Comparison of ENCODE assay signal across 10 cellular contexts in genomic region chr5:111997308-111998159, GRCh38.
DNase-seq lines count a peak whose midpoint lies in the region; ATAC-seq and TF ChIP-seq lines count a peak whose summit lies in the region.
"Had no signal": no experiment of that assay in that cellular context is flagged by ENCODE, and none has a peak within 500 bp of the region (broad histone marks: within the 10 kb centered on the region; RNA-seq: fewer than 3 reads in every experiment).

No MANE protein-coding gene starts in this region.

- no peak overlapping the region for H3K4me3 ChIP-seq in left lung
- H3K4me3 ChIP-seq in dorsolateral prefrontal cortex: no peak overlapping the region

- H3K9me3 ChIP-seq in left lung: no peaks in the 10 kb centered on the region

- intact Hi-C loops in left lung (cut with DNase I): no loop called here
- intact Hi-C loops in dorsolateral prefrontal cortex (cut with DNase I): no loop called here

- peak overlapping the region in 1 of 2 donors; percentile 40 for H3K27ac ChIP-seq in left lung
- H3K27ac ChIP-seq in dorsolateral prefrontal cortex: no peak overlapping the region

- H3K36me3 ChIP-seq in left lung: no peaks in the 10 kb centered on the region

- no peak overlapping the region for H3K27ac Mint-ChIP-seq in stimulated activated effector memory CD8-positive, alpha-beta T cell treated with anti-CD3 and anti-CD28 coated beads, Interleukin-12 subunit alpha, Interleukin-12 subunit beta, amount 100 ng/mL, for 72 hours

- TF ChIP-seq CTCF in left lung (IDR thresholded peaks at IDR 0.05) (no peak), dorsolateral prefrontal cortex (IDR thresholded peaks at IDR 0.05 in 54 of 56, conservative IDR thresholded peaks at IDR 0.05 in 2 of 56; ENCODE audit: low read depth in 1 of 56, partially characterized antibody in 56 of 56) (no peak)

- no peaks in the 10 kb centered on the region for H3K36me3 Mint-ChIP-seq in stimulated activated effector memory CD8-positive, alpha-beta T cell treated with anti-CD3 and anti-CD28 coated beads, Interleukin-12 subunit alpha, Interleukin-12 subunit beta, amount 100 ng/mL, for 72 hours
- H3K36me3 Mint-ChIP-seq: naive B cell had no signal

- ATAC-seq in left lung: peak; percentile 92
- ATAC-seq in stimulated activated effector memory CD8-positive, alpha-beta T cell treated with anti-CD3 and anti-CD28 coated beads, Interleukin-12 subunit alpha, Interleukin-12 subunit beta, amount 100 ng/mL, for 72 hours: no peak
- no peak for ATAC-seq in GM19395 (IDR thresholded peaks at IDR 0.05; ENCODE audit: unreplicated experiment)
- no peak for ATAC-seq in GM18873 (IDR thresholded peaks at IDR 0.05; ENCODE audit: low FRiP score, unreplicated experiment)

- peaks cover 3% of the 10 kb centered on the region for H3K9me3 Mint-ChIP-seq in stimulated activated effector memory CD8-positive, alpha-beta T cell treated with anti-CD3 and anti-CD28 coated beads, Interleukin-12 subunit alpha, Interleukin-12 subunit beta, amount 100 ng/mL, for 72 hours

- H3K27me3 ChIP-seq in left lung (no peaks in the 10 kb centered on the region), dorsolateral prefrontal cortex (peaks cover 0 to 4% (median 0%) of the 10 kb centered on the region in 45 donors)

- no peaks in the 10 kb centered on the region for H3K4me1 Mint-ChIP-seq in stimulated activated effector memory CD8-positive, alpha-beta T cell treated with anti-CD3 and anti-CD28 coated beads, Interleukin-12 subunit alpha, Interleukin-12 subunit beta, amount 100 ng/mL, for 72 hours
- H3K4me1 Mint-ChIP-seq: naive B cell had no signal

- H3K4me1 ChIP-seq in left lung: no peaks in the 10 kb centered on the region

- peak; percentile 92 for DNase-seq in AG20443 (ENCODE audit: low spot score)
- peak; percentile 61 for DNase-seq in LoVo (ENCODE audit: low spot score)
- DNase-seq in astrocyte of the hippocampus (ENCODE audit: low read depth, low spot score): peak; percentile 98
- peak in 1 of 2 donors; percentile 72 for DNase-seq in left lung
- no peak for DNase-seq in dorsolateral prefrontal cortex
- no peak for DNase-seq in stimulated activated effector memory CD8-positive, alpha-beta T cell treated with anti-CD3 and anti-CD28 coated beads, Interleukin-12 subunit alpha, Interleukin-12 subunit beta, amount 100 ng/mL, for 72 hours (ENCODE audit: low spot score in 2 of 2)
- DNase-seq: naive B cell, NCI-H146 had no signal

- H3K4me3 Mint-ChIP-seq in stimulated activated effector memory CD8-positive, alpha-beta T cell treated with anti-CD3 and anti-CD28 coated beads, Interleukin-12 subunit alpha, Interleukin-12 subunit beta, amount 100 ng/mL, for 72 hours: no peak overlapping the region
- H3K4me3 Mint-ChIP-seq: naive B cell had no signal

Comparison
In these comparisons a context has a peak if more than half of its experiments do, and no peak if none do; other contexts are left out.
1. DNase-seq: peak in AG20443 (single experiment), LoVo (single experiment) and astrocyte of the hippocampus (single experiment); none in dorsolateral prefrontal cortex (0 of 10) and stimulated activated effector memory CD8-positive, alpha-beta T cell treated with anti-CD3 and anti-CD28 coated beads, Interleukin-12 subunit alpha, Interleukin-12 subunit beta, amount 100 ng/mL, for 72 hours (0 of 2).